Comparison of ENCODE assay signal across 11 cellular contexts in the genomic region with DNA sequence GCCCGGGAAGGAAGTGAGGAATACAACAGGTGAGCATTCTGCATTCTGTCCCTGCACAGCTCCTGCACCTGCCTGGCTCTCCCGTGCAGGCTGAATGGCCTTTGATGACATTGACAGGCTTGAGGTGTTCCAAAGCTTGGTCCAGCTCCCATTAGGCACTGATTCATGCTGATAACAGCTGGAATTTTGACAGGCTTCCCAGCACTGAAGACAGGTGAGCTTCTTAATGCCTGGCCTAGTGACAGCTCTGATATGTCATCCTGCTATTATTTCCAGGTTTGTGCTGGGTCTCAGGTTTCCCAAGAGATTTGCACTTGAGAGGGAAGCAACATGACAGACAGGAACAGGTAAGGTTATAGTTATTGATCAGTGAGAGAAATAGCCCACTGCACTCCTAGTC.
"Had no signal": no experiment of that assay in that cellular context is flagged by ENCODE, and none has a peak within 500 bp of the region (broad histone marks: within the 10 kb centered on the region; RNA-seq: fewer than 3 reads in every experiment).

No MANE protein-coding gene starts in this region.

- DNase-seq: activated CD4-positive, alpha-beta T cell treated with anti-CD3 and anti-CD28 coated beads, Interleukin-2, amount 50 U/mL, for 4 hours; activated T-cell treated with anti-CD3 and anti-CD28 coated beads, Interleukin-2, amount 50 U/mL, for 1 hour; effector memory CD4-positive, alpha-beta T cell; gastrocnemius medialis; islet precursor cell; left lung; spleen; stimulated activated CD4-positive, alpha-beta T cell treated with anti-CD3 and anti-CD28 coated beads, Interleukin-2, amount 100 ng/mL, for 24 hours; stimulated activated naive B cell treated with anti-CD40 and anti-IgM and Interleukin-4, amounts not matched to agents 10 μg/mL and 1 μg/mL and 100 μg/mL, for 72 hours; transverse colon had no signal

- ATAC-seq: gastrocnemius medialis; left lung; sciatic nerve; stimulated activated naive B cell treated with anti-CD40 and anti-IgM and Interleukin-4, amounts not matched to agents 10 μg/mL and 1 μg/mL and 100 μg/mL, for 72 hours had no signal
